32 cellular contexts compared by ENCODE assay signal in genomic region chr12:93638095-93638494, GRCh38. TPM values are rescaled to one million over a fixed set of nuclear protein-coding genes. Genes with fewer than 3 reads are reported as not detected.
DNase-seq lines count a peak whose midpoint lies in the region; ATAC-seq and TF ChIP-seq lines count a peak whose summit lies in the region.
"Had no signal": no experiment of that assay in that cellular context is flagged by ENCODE, and none has a peak within 500 bp of the region (broad histone marks: within the 10 kb centered on the region; RNA-seq: fewer than 3 reads in every experiment).

No MANE protein-coding gene starts in this region.

- ATAC-seq in SK-N-SH treated with all-trans-retinoic acid at 6 μM for 48 hours (no peak), right lobe of liver (peak in 3 of 4 donors; percentile 24 to 68 (median 56))
- ATAC-seq: activated T-cell treated with anti-CD3 and anti-CD28 coated beads, Interleukin-2, amount 50 U/mL, for 72 hours; CD8-positive, alpha-beta T cell; left lung; natural killer cell treated with Interleukin-12 subunit alpha and Interleukin-12 subunit beta and Interleukin-15 and Interleukin-18, amount 100 ng/mL, for 72 hours; pancreas; right cardiac atrium had no signal

- CTCF ChIA-PET in SK-N-SH (lab: Yijun Ruan, JAX) (no interaction called here), MCF 10A (lab: Yijun Ruan, JAX) (interaction anchor here (0.9 kb wide), 1 partner anchor 18 kb away, joined by 3 read pairs; no protein-coding TSS in a partner anchor)

- H3K27me3 Mint-ChIP-seq in MCF 10A (ENCODE audit: insufficient read depth, unreplicated experiment), result peaks cover 22% of the 10 kb centered on the region

- no peak overlapping the region for H3K4me3 Mint-ChIP-seq in MCF 10A (ENCODE audit: unreplicated experiment)
- H3K4me3 Mint-ChIP-seq: activated CD4-positive, alpha-beta T cell treated with anti-CD3 and anti-CD28 coated beads, Interleukin-2, amount 10 ng/mL, durations not matched to agents 7 days and 5 days; activated naive CD4-positive, alpha-beta T cell treated with anti-CD3 and anti-CD28 coated beads, Interleukin-2, amount 50 U/mL, for 24 hours; activated T-cell treated with anti-CD3 and anti-CD28 coated beads, Interleukin-2, amount 50 U/mL, for 72 hours; CD8-positive, alpha-beta T cell; immature natural killer cell; natural killer cell treated with Interleukin-12 subunit alpha and Interleukin-12 subunit beta and Interleukin-15 and Interleukin-18, amount 100 ng/mL, for 72 hours; T-helper 2 cell treated with Interferon-gamma antibody and Interleukin-4, amounts not matched to agents 5 μg/mL and 100 μg/mL, for 36 hours had no signal

- POLR2A ChIA-PET in SK-N-SH (lab: Yijun Ruan, JAX) (no interaction called here), MCF 10A (lab: Yijun Ruan, JAX) (interaction anchor here (0.7 to 1.5 kb wide), 3 partner anchors 10 to 110 kb away, joined by 3 to 5 read pairs (median 3); no protein-coding TSS in a partner anchor)

- H3K79me2 ChIP-seq in SK-N-SH (ENCODE audit: insufficient read depth), result no peaks in the 10 kb centered on the region

- TF ChIP-seq EP300 in SK-N-SH (IDR thresholded peaks at IDR 0.05; ENCODE audit: borderline replicate concordance in 1 of 2, low read depth in 1 of 2, low read length in 1 of 2), result no peak

- TF ChIP-seq RAD21 in SK-N-SH (IDR thresholded peaks at IDR 0.05; ENCODE audit: low read length), result no peak

- H3K36me3 ChIP-seq in SK-N-SH (replicated peaks in 1 of 2; ENCODE audit: control insufficient read depth in 1 of 2, insufficient read depth in 2 of 2, low read length in 1 of 2), result no peaks in the 10 kb centered on the region
- H3K36me3 ChIP-seq in right lobe of liver, result no peaks in the 10 kb centered on the region
- H3K36me3 ChIP-seq in uterus, result no peaks in the 10 kb centered on the region
- H3K36me3 ChIP-seq: left lung, pancreas, upper lobe of left lung, WERI-Rb-1 had no signal

- no peaks in the 10 kb centered on the region for H3K27me3 ChIP-seq in SK-N-SH (ENCODE audit: insufficient read depth)
- H3K27me3 ChIP-seq in right lobe of liver, result no peaks in the 10 kb centered on the region
- no peaks in the 10 kb centered on the region for H3K27me3 ChIP-seq in uterus
- H3K27me3 ChIP-seq: left lung, pancreas, upper lobe of left lung had no signal

- no peaks in the 10 kb centered on the region; a peak in 1 of 4 replicates for H3K4me1 ChIP-seq in SK-N-SH (ENCODE audit: control insufficient read depth in 1 of 2, insufficient read depth in 2 of 2, low read depth in 1 of 2, low read length in 1 of 2)
- no peaks in the 10 kb centered on the region for H3K4me1 ChIP-seq in right lobe of liver
- H3K4me1 ChIP-seq in uterus, result peaks cover 0 to 5% of the 10 kb centered on the region in 2 donors
- H3K4me1 ChIP-seq: left lung, pancreas, upper lobe of left lung had no signal

- TF ChIP-seq CTCF in SK-N-SH (IDR thresholded peaks at IDR 0.05) (no peak), epithelial cell of esophagus (IDR thresholded peaks at IDR 0.05; ENCODE audit: insufficient read depth, low read depth, low read length, missing control alignments) (no peak), right lobe of liver (IDR thresholded peaks at IDR 0.05) (no peak), uterus (IDR thresholded peaks at IDR 0.05) (no peak), coronary artery (IDR thresholded peaks at IDR 0.05) (no peak), MCF 10A (IDR thresholded peaks at IDR 0.05; ENCODE audit: unreplicated experiment) (no peak)

- H3K27ac ChIP-seq in SK-N-SH (ENCODE audit: low read depth in 2 of 2, low read length in 1 of 2) (peak overlapping the region in 1 of 2 experiments; percentile 24; a peak in 1 of 4 replicates), right lobe of liver (no peak overlapping the region), uterus (peak overlapping the region; percentile 55 to 60), coronary artery (no peak overlapping the region)
- H3K27ac ChIP-seq: 22Rv1, left lung, pancreas, upper lobe of left lung, WERI-Rb-1 had no signal

- H4K20me1 ChIP-seq in SK-N-SH (ENCODE audit: insufficient read depth), result no peaks in the 10 kb centered on the region

- H3K4me3 ChIP-seq in SK-N-SH (ENCODE audit: low read depth in 2 of 2, low read length in 1 of 2) (no peak overlapping the region), epithelial cell of esophagus (ENCODE audit: low read length) (no peak overlapping the region), right lobe of liver (no peak overlapping the region), uterus (no peak overlapping the region), coronary artery (no peak overlapping the region)
- H3K4me3 ChIP-seq: left lung, pancreas, upper lobe of left lung had no signal

- no peak overlapping the region for H3K9ac ChIP-seq in SK-N-SH

- DNase-seq in SK-N-SH (no peak), epithelial cell of esophagus (ENCODE audit: low read depth) (peak; percentile 24), right lobe of liver (no peak), uterus (peak in 1 of 2 donors; percentile 38), ecto neural progenitor cell (ENCODE audit: low spot score) (no peak), coronary artery (ENCODE audit: low spot score) (no peak), MCF 10A (ENCODE audit: unreplicated experiment) (no peak)
- DNase-seq: activated CD4-positive, alpha-beta T cell treated with anti-CD3 and anti-CD28 coated beads, Interleukin-2, amount 10 ng/mL, durations not matched to agents 7 days and 5 days; activated T-cell treated with anti-CD3 and anti-CD28 coated beads, Interleukin-2, amount 50 U/mL, for 72 hours; AML-193; aorta; CD8-positive, alpha-beta T cell; DMS153; foreskin melanocyte; GDM1; GOT3; immature natural killer cell; left lung; midbrain; NCI-H1105; NCI-H2029 treated with DMSO at 0.1 percent for 48 hours; NCI-H446 treated with DMSO at 0.1 percent for 48 hours; pancreas; right cardiac atrium; stimulated activated CD4-positive, alpha-beta T cell treated with anti-CD3 and anti-CD28 coated beads, Interleukin-15, amount 100 ng/mL, for 24 hours; upper lobe of left lung; WERI-Rb-1 had no signal

- no peaks in the 10 kb centered on the region for H3K9me3 Mint-ChIP-seq in MCF 10A (ENCODE audit: unreplicated experiment)
- H3K9me3 Mint-ChIP-seq: activated naive CD4-positive, alpha-beta T cell treated with anti-CD3 and anti-CD28 coated beads, Interleukin-2, amount 50 U/mL, for 24 hours; CD8-positive, alpha-beta T cell; immature natural killer cell; natural killer cell treated with Interleukin-12 subunit alpha and Interleukin-12 subunit beta and Interleukin-15 and Interleukin-18, amount 100 ng/mL, for 72 hours; T-helper 2 cell treated with Interferon-gamma antibody and Interleukin-4, amounts not matched to agents 5 μg/mL and 100 μg/mL, for 36 hours had no signal

- no peaks in the 10 kb centered on the region for H3K9me2 ChIP-seq in SK-N-SH

- H2AFZ ChIP-seq in SK-N-SH (ENCODE audit: low read depth), result no peak overlapping the region

- H3K36me3 Mint-ChIP-seq in MCF 10A (ENCODE audit: insufficient read depth, unreplicated experiment), result no peaks in the 10 kb centered on the region
- H3K36me3 Mint-ChIP-seq: activated naive CD4-positive, alpha-beta T cell treated with anti-CD3 and anti-CD28 coated beads, Interleukin-2, amount 50 U/mL, for 24 hours; CD8-positive, alpha-beta T cell; immature natural killer cell; natural killer cell treated with Interleukin-12 subunit alpha and Interleukin-12 subunit beta and Interleukin-15 and Interleukin-18, amount 100 ng/mL, for 72 hours had no signal

- no TSS peak for BruUV-seq in MCF 10A (replicated peaks; lab: Mats Ljungman, UMichigan)

- peaks cover 18% of the 10 kb centered on the region for H3F3A ChIP-seq in SK-N-SH (replicated peaks; ENCODE audit: insufficient read depth)

- WGBS in SK-N-SH (ENCODE audit: low lambda C conversion rate), result 81% methylated on average over 2 of the region's 2 CpGs
- WGBS in right lobe of liver (ENCODE audit: insufficient coverage, low coverage, low lambda C conversion rate, missing lambda C conversion rate), result 24% methylated on average over 2 of the region's 2 CpGs

- H3K9me3 ChIP-seq in SK-N-SH, result no peaks in the 10 kb centered on the region
- no peaks in the 10 kb centered on the region for H3K9me3 ChIP-seq in right lobe of liver
- H3K9me3 ChIP-seq in uterus, result no peaks in the 10 kb centered on the region
- H3K9me3 ChIP-seq: pancreas, upper lobe of left lung had no signal

- intact Hi-C loops in right lobe of liver (cut with DNase I), result no loop called here
- intact Hi-C loops in uterus (cut with DNase I; ENCODE audit: low total_unique reads), result no loop called here
- intact Hi-C loops in MCF 10A (cut with micrococcal nuclease), result no loop called here

- TF ChIP-seq POLR2A in right lobe of liver (IDR thresholded peaks at IDR 0.05) (no peak), uterus (IDR thresholded peaks at IDR 0.05) (no peak)

- H3K4me1 Mint-ChIP-seq in MCF 10A (ENCODE audit: insufficient read depth, unreplicated experiment), result no peaks in the 10 kb centered on the region
- H3K4me1 Mint-ChIP-seq: activated CD4-positive, alpha-beta T cell treated with anti-CD3 and anti-CD28 coated beads, Interleukin-2, amount 10 ng/mL, durations not matched to agents 7 days and 5 days; activated naive CD4-positive, alpha-beta T cell treated with anti-CD3 and anti-CD28 coated beads, Interleukin-2, amount 50 U/mL, for 24 hours; immature natural killer cell had no signal

- H3K27ac Mint-ChIP-seq in MCF 10A (ENCODE audit: low read depth, unreplicated experiment), result no peak overlapping the region
- H3K27ac Mint-ChIP-seq: activated CD4-positive, alpha-beta T cell treated with anti-CD3 and anti-CD28 coated beads, Interleukin-2, amount 10 ng/mL, durations not matched to agents 7 days and 5 days; activated naive CD4-positive, alpha-beta T cell treated with anti-CD3 and anti-CD28 coated beads, Interleukin-2, amount 50 U/mL, for 24 hours; activated T-cell treated with anti-CD3 and anti-CD28 coated beads, Interleukin-2, amount 50 U/mL, for 72 hours; CD8-positive, alpha-beta T cell; immature natural killer cell; natural killer cell treated with Interleukin-12 subunit alpha and Interleukin-12 subunit beta and Interleukin-15 and Interleukin-18, amount 100 ng/mL, for 72 hours; T-helper 2 cell treated with Interferon-gamma antibody and Interleukin-4, amounts not matched to agents 5 μg/mL and 100 μg/mL, for 36 hours had no signal

- no peak overlapping the region for H3K4me2 ChIP-seq in SK-N-SH

TF ChIP-seq in SK-N-SH treated with all-trans-retinoic acid at 6 μM for 48 hours, 23 proteins besides CTCF, POLR2A, EP300 and RAD21:
- no peak for TF ChIP-seq ARNTL (CRISPR knock-in tag; IDR thresholded peaks at IDR 0.05; ENCODE audit: borderline replicate concordance, low read depth)

RNA-seq across cellular contexts. Expression of gene CRADD, which starts 39.1 kb away (rescaled TPM):
- 13.6 and 16.7 TPM in 2 replicates for polyA plus RNA-seq in SK-N-SH (2012; rRNA removed)
- 14.4 and 17.0 TPM in 2 replicates for polyA plus RNA-seq in SK-N-SH (2012; cell fraction: cytosol; rRNA removed)
- polyA plus RNA-seq in SK-N-SH (2012; cell fraction: nucleus; rRNA removed), result 7.7 and 9.2 TPM in 2 replicates
- total RNA-seq in right lobe of liver, result 10 to 100 TPM; 17.2 to 65.3 (median 30.8) TPM
- 100 to 1,000 TPM in 1 of 4 donors, 10 to 100 TPM in 3; 26.4 to 105 (median 49.2) TPM for total RNA-seq in uterus
- total RNA-seq in MCF 10A (2022), result 15.4 and 17.1 TPM in 2 replicates

Comparison
In these comparisons a context has a peak if more than half of its experiments do, and no peak if none do; other contexts are left out.
1. H3K27ac ChIP-seq: peak in uterus (2 of 2); none in right lobe of liver (0 of 3) and coronary artery (0 of 2).